In the genomic region with DNA sequence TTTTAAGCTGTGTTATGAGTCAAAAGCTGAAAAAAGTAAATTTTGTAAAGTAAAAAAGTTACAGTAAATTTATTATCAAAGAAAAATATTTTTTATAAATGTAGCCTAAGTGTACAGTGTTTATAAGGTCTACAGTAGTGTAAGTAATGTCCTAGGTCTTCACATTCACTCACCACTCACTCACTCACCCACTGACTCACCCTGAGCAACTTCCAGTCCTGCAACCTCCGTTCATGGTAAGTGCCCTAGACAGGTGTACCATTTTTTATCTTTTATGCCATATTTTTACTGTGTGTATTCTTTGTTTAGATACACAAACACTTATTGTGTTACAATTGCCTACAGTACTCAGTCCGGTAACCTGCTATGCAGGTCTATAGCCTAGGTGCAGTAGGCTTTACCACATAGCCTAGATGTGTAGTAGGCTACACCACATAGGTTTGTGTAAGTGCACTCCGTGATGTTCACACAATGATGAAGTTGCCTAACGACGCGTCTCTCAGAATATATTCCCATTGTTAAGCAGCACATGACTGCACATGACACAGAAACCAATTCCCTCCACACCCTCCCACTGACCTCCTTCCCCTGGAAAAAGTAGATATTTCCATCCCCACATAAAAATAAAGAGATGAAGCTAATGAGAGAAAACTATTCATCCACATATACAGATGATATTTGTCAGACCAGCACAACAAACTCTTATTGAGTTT, we compare ENCODE assay signal across 19 cellular contexts. TPM values are rescaled to one million over a fixed set of nuclear protein-coding genes. Genes with fewer than 3 reads are reported as not detected.
A peak's percentile ranks its signal among the peaks of the same experiment; 100 is the strongest.
DNase-seq lines count a peak whose midpoint lies in the region; ATAC-seq and TF ChIP-seq lines count a peak whose summit lies in the region.
"Had no signal": no experiment of that assay in that cellular context is flagged by ENCODE, and none has a peak within 500 bp of the region (broad histone marks: within the 10 kb centered on the region; RNA-seq: fewer than 3 reads in every experiment).

No MANE protein-coding gene starts in this region.

- H4K20me1 ChIP-seq in H9 (ENCODE audit: control insufficient read depth, insufficient read depth, insufficient read length) (no peaks in the 10 kb centered on the region), PC-3 (ENCODE audit: low read length) (no peaks in the 10 kb centered on the region)

- DNase-seq in H9 (no peak), PC-3 (peak; percentile 68), heart right ventricle (no peak), SW480 (ENCODE audit: low spot score) (no peak), ovary (no peak), ascending aorta (ENCODE audit: low spot score in 2 of 2) (no peak)
- DNase-seq: activated CD4-positive, alpha-beta memory T cell treated with anti-CD3 and anti-CD28 coated beads, Interleukin-2, amount 10 ng/mL, durations not matched to agents 7 days and 5 days; activated T-cell treated with anti-CD3 and anti-CD28 coated beads, Interleukin-2, amount 50 U/mL, for 48 hours; Caco-2; endodermal cell; mesenchymal stem cell; NCI-H146; NCI-H446 treated with DMSO at 0.1 percent for 48 hours; stimulated activated naive CD4-positive, alpha-beta T cell; uterus had no signal

- H2BK120ac ChIP-seq in H9 (ENCODE audit: low read depth, low read length, poor library complexity, severe bottlenecking): no peak overlapping the region

- H3K36me3 Mint-ChIP-seq in H9 (ENCODE audit: insufficient read depth in 1 of 3, low read depth in 3 of 3): peaks cover 0 to 1% (median 0%) of the 10 kb centered on the region in 3 experiments; a peak in 1 of 7 replicates

- no peak overlapping the region for H3K14ac ChIP-seq in H9 (ENCODE audit: insufficient read depth, low read length)

- TF ChIP-seq CTCF in H9 (conservative IDR thresholded peaks at IDR 0.05) (no peak), PC-3 (conservative IDR thresholded peaks at IDR 0.05; ENCODE audit: low read depth, low read length) (no peak), heart right ventricle (IDR thresholded peaks at IDR 0.05) (no peak), ovary (IDR thresholded peaks at IDR 0.05) (no peak), ascending aorta (IDR thresholded peaks at IDR 0.05) (no peak)

- H3K56ac ChIP-seq in H9 (ENCODE audit: insufficient read length, low read depth, low read length): no peak overlapping the region

- H3K27ac Mint-ChIP-seq in H9: no peak overlapping the region
- H3K27ac Mint-ChIP-seq: activated CD4-positive, alpha-beta memory T cell treated with anti-CD3 and anti-CD28 coated beads, Interleukin-2, amount 10 ng/mL, durations not matched to agents 7 days and 5 days; endodermal cell had no signal

- H2BK12ac ChIP-seq in H9 (ENCODE audit: insufficient read length, low read depth, low read length): no peak overlapping the region

- no peak overlapping the region for H3K4ac ChIP-seq in H9 (ENCODE audit: low read depth, low read length)

- H3K4me3 Mint-ChIP-seq in H9: no peak overlapping the region
- H3K4me3 Mint-ChIP-seq: activated CD4-positive, alpha-beta memory T cell treated with anti-CD3 and anti-CD28 coated beads, Interleukin-2, amount 10 ng/mL, durations not matched to agents 7 days and 5 days; endodermal cell had no signal

- H3K4me2 ChIP-seq in H9 (ENCODE audit: insufficient read depth, insufficient read length, low read length) (no peak overlapping the region), PC-3 (ENCODE audit: low read length) (no peak overlapping the region)

- TF ChIP-seq EP300 in ovary (IDR thresholded peaks at IDR 0.05): no peak

- H3K27me3 Mint-ChIP-seq in H9 (ENCODE audit: low read depth): no peaks in the 10 kb centered on the region

- H3K23ac ChIP-seq in H9 (ENCODE audit: insufficient read length, low read depth, low read length): peak overlapping the region; percentile 28

- H3K9ac ChIP-seq in H9 (ENCODE audit: extremely low read depth, insufficient read length, low read length): no peak overlapping the region
- no peak overlapping the region for H3K9ac ChIP-seq in PC-3 (ENCODE audit: low read length)
- H3K9ac ChIP-seq in rectal smooth muscle tissue (ENCODE audit: low read length): no peak overlapping the region

- no peaks in the 10 kb centered on the region for H3K23me2 ChIP-seq in H9 (ENCODE audit: insufficient read length, low read depth, low read length, poor library complexity, severe bottlenecking)

- intact Hi-C loops in PC-3 (cut with micrococcal nuclease): no loop called here
- intact Hi-C loops in heart right ventricle (cut with DNase I): loop anchor here in 4 of 10 donors (10.0 kb wide), 2 partner anchors 80 to 120 kb away; a partner anchor contains a TSS
- intact Hi-C loops in ovary (cut with DNase I): no loop called here
- intact Hi-C loops in ascending aorta (cut with DNase I): loop anchor here (2.0 kb wide), 1 partner anchor 46 kb away; a partner anchor contains a TSS

- CTCF ChIA-PET in PC-3 (lab: Charles Lee): no interaction called here

- peak; percentile 97 for ATAC-seq in PC-3
- peak in 6 of 8 donors; percentile 14 to 58 (median 34) for ATAC-seq in heart right ventricle
- ATAC-seq in HG03571 (IDR thresholded peaks at IDR 0.05; ENCODE audit: unreplicated experiment): no peak
- ATAC-seq: K562 had no signal

- TF ChIP-seq POLR2A in ovary (IDR thresholded peaks at IDR 0.05): no peak

- no peak overlapping the region for H3K18ac ChIP-seq in H9 (ENCODE audit: insufficient read length, low read depth, low read length)

- WGBS in H9 (ENCODE audit: extremely low coverage, insufficient read length, low lambda C conversion rate): no CpG with 5 or more reads among the region's 6 CpGs
- 36 to 70% methylated on average over 6 of the region's 6 CpGs for WGBS in heart right ventricle, 2 donors
- WGBS in ovary, 3 donors: 41 to 56% (median 50%) methylated on average over 6 of the region's 6 CpGs

- no peak overlapping the region for H4K8ac ChIP-seq in H9 (replicated peaks; ENCODE audit: insufficient read length, low read depth, low read length)

- no peak overlapping the region for H2BK5ac ChIP-seq in H9 (ENCODE audit: insufficient read length, low read length)

- H3K36me3 ChIP-seq in PC-3 (ENCODE audit: low read depth, low read length) (no peaks in the 10 kb centered on the region), heart right ventricle (peaks cover 0 to 9% (median 0%) of the 10 kb centered on the region in 9 donors), rectal smooth muscle tissue (ENCODE audit: control insufficient read depth, insufficient read depth, low read length) (no peaks in the 10 kb centered on the region), ovary (no peaks in the 10 kb centered on the region), ascending aorta (no peaks in the 10 kb centered on the region)
- H3K36me3 ChIP-seq: uterus had no signal

- H3K9me3 ChIP-seq in H9 (ENCODE audit: control insufficient read depth, low read depth, low read length): no peaks in the 10 kb centered on the region
- H3K9me3 ChIP-seq in PC-3 (ENCODE audit: low read length): no peaks in the 10 kb centered on the region
- no peaks in the 10 kb centered on the region for H3K9me3 ChIP-seq in heart right ventricle
- H3K9me3 ChIP-seq in ovary: no peaks in the 10 kb centered on the region
- no peaks in the 10 kb centered on the region for H3K9me3 ChIP-seq in ascending aorta
- H3K9me3 ChIP-seq: Caco-2, uterus had no signal

- no peaks in the 10 kb centered on the region for H3F3A ChIP-seq in PC-3 (ENCODE audit: low read length, unreplicated experiment)

- no peaks in the 10 kb centered on the region for H3K9me2 ChIP-seq in PC-3 (replicated peaks; ENCODE audit: low read length)

- H3T11ph ChIP-seq in H9 (ENCODE audit: low read length): no peak overlapping the region

- H3K27ac ChIP-seq in H9 (ENCODE audit: insufficient read length, low read depth, low read length): no peak overlapping the region
- H3K27ac ChIP-seq in PC-3 (ENCODE audit: low read length): no peak overlapping the region
- H3K27ac ChIP-seq in heart right ventricle: peak overlapping the region in 3 of 10 donors; percentile 5 to 24 (median 18)
- H3K27ac ChIP-seq in rectal smooth muscle tissue (ENCODE audit: low read depth, low read length): peak overlapping the region; percentile 37
- H3K27ac ChIP-seq in ovary: no peak overlapping the region
- H3K27ac ChIP-seq in ascending aorta: peak overlapping the region in 1 of 2 donors; percentile 85
- H3K27ac ChIP-seq: uterus had no signal

- no peak overlapping the region for H2BK15ac ChIP-seq in H9 (ENCODE audit: low read depth, low read length)

- H2AFZ ChIP-seq in H9 (ENCODE audit: low read length) (no peak overlapping the region), PC-3 (ENCODE audit: low read length) (no peak overlapping the region)

- no peaks in the 10 kb centered on the region for H3K27me3 ChIP-seq in H9 (ENCODE audit: insufficient read depth, low read length)
- no peaks in the 10 kb centered on the region for H3K27me3 ChIP-seq in PC-3 (ENCODE audit: low read length)
- no peaks in the 10 kb centered on the region for H3K27me3 ChIP-seq in heart right ventricle
- no peaks in the 10 kb centered on the region for H3K27me3 ChIP-seq in rectal smooth muscle tissue (ENCODE audit: control insufficient read depth, insufficient read depth, low read length)
- no peaks in the 10 kb centered on the region for H3K27me3 ChIP-seq in ovary
- H3K27me3 ChIP-seq in ascending aorta: no peaks in the 10 kb centered on the region
- H3K27me3 ChIP-seq: uterus had no signal

- H3K79me1 ChIP-seq in H9 (ENCODE audit: insufficient read depth, low read depth, low read length, poor library complexity, severe bottlenecking): no peaks in the 10 kb centered on the region

- H3K4me3 ChIP-seq in PC-3 (ENCODE audit: low read length): no peak overlapping the region
- H3K4me3 ChIP-seq in heart right ventricle: peak overlapping the region in 3 of 10 donors; percentile 4 to 21 (median 14)
- no peak overlapping the region for H3K4me3 ChIP-seq in rectal smooth muscle tissue (ENCODE audit: low read length)
- H3K4me3 ChIP-seq in ovary: no peak overlapping the region
- H3K4me3 ChIP-seq in ascending aorta: no peak overlapping the region
- H3K4me3 ChIP-seq: K562, skin epidermis, uterus had no signal

- no TSS peak for BruUV-seq in PC-3 (replicated peaks; lab: Mats Ljungman, UMichigan)

- peaks cover 18 to 24% of the 10 kb centered on the region in 2 experiments for H3K4me1 Mint-ChIP-seq in H9

- no peak overlapping the region for H2AK5ac ChIP-seq in H9 (ENCODE audit: insufficient read length, low read length)

- H3K9me3 Mint-ChIP-seq in H9: no peaks in the 10 kb centered on the region
- H3K9me3 Mint-ChIP-seq: activated CD4-positive, alpha-beta memory T cell treated with anti-CD3 and anti-CD28 coated beads, Interleukin-2, amount 10 ng/mL, durations not matched to agents 7 days and 5 days; endodermal cell had no signal

- H4K5ac ChIP-seq in H9 (ENCODE audit: insufficient read length, low read depth, low read length): no peak overlapping the region

- no peak overlapping the region for H2BK20ac ChIP-seq in H9 (ENCODE audit: low read depth, low read length, poor library complexity, severe bottlenecking)

- no peak overlapping the region for H4K91ac ChIP-seq in H9 (ENCODE audit: insufficient read length, low read depth, low read length)

- H3K79me2 ChIP-seq in H9 (ENCODE audit: insufficient read depth, low read length): no peaks in the 10 kb centered on the region
- no peaks in the 10 kb centered on the region for H3K79me2 ChIP-seq in PC-3 (ENCODE audit: low read length)

- H3K4me1 ChIP-seq in H9 (ENCODE audit: insufficient read depth, low read length): peaks cover 7% of the 10 kb centered on the region; the same call in 1 of the 2 replicates
- no peaks in the 10 kb centered on the region; the same call in 1 of the 2 replicates for H3K4me1 ChIP-seq in PC-3 (ENCODE audit: insufficient read depth, low read length)
- peaks cover 0 to 53% (median 15%) of the 10 kb centered on the region in 9 donors for H3K4me1 ChIP-seq in heart right ventricle
- peaks cover 28% of the 10 kb centered on the region for H3K4me1 ChIP-seq in rectal smooth muscle tissue (ENCODE audit: control insufficient read depth, insufficient read depth, low read length)
- H3K4me1 ChIP-seq in ovary (ENCODE audit: insufficient read depth): peaks cover 9% of the 10 kb centered on the region
- H3K4me1 ChIP-seq in ascending aorta: peaks cover 15 to 17% of the 10 kb centered on the region in 2 donors
- H3K4me1 ChIP-seq: uterus had no signal

- POLR2A ChIA-PET in PC-3 (lab: Charles Lee; ENCODE audit: unreplicated experiment): no interaction called here

RNA-seq across cellular contexts. Expression of a gene that starts 44.8 kb away (rescaled TPM):
- total RNA-seq in H9 (2021): not detected in 2 replicates
- not detected in 2 replicates for total RNA-seq in PC-3 (2014; rRNA removed)
- total RNA-seq in heart right ventricle: 10 to 100 TPM in 5 of 10 donors, 1 to 10 TPM in 5; 5.8 to 41.3 (median 10.1) TPM
- 1 to 10 TPM; 3.4 to 4.5 TPM for polyA plus RNA-seq in heart right ventricle
- 10 to 100 TPM in 4 of 7 donors, 1 to 10 TPM in 3; 3.5 to 20.5 (median 10.5) TPM for total RNA-seq in ovary
- polyA plus RNA-seq in ovary: 10 to 100 TPM in 1 of 2 donors, 1 to 10 TPM in 1; 4.9 to 22.4 TPM
- 77.9 TPM for total RNA-seq in ascending aorta
- total RNA-seq: Caco-2, endodermal cell had no signal
- polyA plus RNA-seq: K562 had no signal
